ENCODE assay signal across 34 cellular contexts in the genomic region with DNA sequence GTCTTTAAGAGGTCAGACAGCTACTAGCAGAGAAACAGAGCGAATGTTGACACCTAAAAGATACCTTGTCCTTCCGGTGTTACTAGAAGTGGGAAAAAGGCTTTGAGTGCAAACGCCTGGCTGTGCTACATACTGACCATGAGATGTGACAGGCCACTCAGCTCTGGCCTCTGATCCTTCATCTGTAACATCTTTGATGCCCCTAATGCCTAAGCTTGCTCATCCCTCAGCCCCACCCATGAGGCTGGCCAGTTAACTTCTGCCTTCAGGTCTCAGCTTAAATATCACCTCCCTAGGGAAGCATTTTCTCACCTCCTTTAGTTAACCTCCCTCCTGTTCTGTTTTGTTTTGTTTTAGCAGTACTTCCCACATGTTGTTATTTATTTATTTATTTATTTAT. TPM values are rescaled to one million over a fixed set of nuclear protein-coding genes. Genes with fewer than 3 reads are reported as not detected.
A peak's percentile ranks its signal among the peaks of the same experiment; 100 is the strongest.
DNase-seq lines count a peak whose midpoint lies in the region; ATAC-seq and TF ChIP-seq lines count a peak whose summit lies in the region.
"Had no signal": no experiment of that assay in that cellular context is flagged by ENCODE, and none has a peak within 500 bp of the region (broad histone marks: within the 10 kb centered on the region; RNA-seq: fewer than 3 reads in every experiment).

No MANE protein-coding gene starts in this region.

- no peak overlapping the region for H3K9ac ChIP-seq in trophoblast cell (ENCODE audit: low read length)

- H2AK5ac ChIP-seq in trophoblast cell (ENCODE audit: low read length) = no peak overlapping the region

- no peak overlapping the region for H3K18ac ChIP-seq in trophoblast cell (ENCODE audit: low read length)

- H4K91ac ChIP-seq in trophoblast cell (ENCODE audit: low read depth, low read length) = no peak overlapping the region

- no peak overlapping the region for H4K12ac ChIP-seq in trophoblast cell (ENCODE audit: low read depth, low read length)

- H4K8ac ChIP-seq in trophoblast cell (ENCODE audit: low read depth, low read length) = no peak overlapping the region

- H3K4me1 Mint-ChIP-seq in chondrocyte (ENCODE audit: low read depth) = peaks cover 56% of the 10 kb centered on the region
- H3K4me1 Mint-ChIP-seq: memory B cell, nephron progenitor cell had no signal

- peaks cover 2% of the 10 kb centered on the region for H3K79me1 ChIP-seq in trophoblast cell (ENCODE audit: low read length)

- H3K36me3 Mint-ChIP-seq in chondrocyte (ENCODE audit: low read depth) = peaks cover 1% of the 10 kb centered on the region
- H3K36me3 Mint-ChIP-seq: activated naive CD8-positive, alpha-beta T cell; memory B cell; T-cell; WTC11 had no signal

- H3K27ac Mint-ChIP-seq in chondrocyte (ENCODE audit: unreplicated experiment) = no peak overlapping the region
- H3K27ac Mint-ChIP-seq: activated CD4-positive, alpha-beta T cell treated with anti-CD3 and anti-CD28 coated beads, Interleukin-2, amount 10 ng/mL, durations not matched to agents 7 days and 5 days; activated naive CD8-positive, alpha-beta T cell; CD4-positive, alpha-beta T cell; memory B cell; nephron progenitor cell; T-cell; WTC11 had no signal

- no peak overlapping the region for H3K23ac ChIP-seq in trophoblast cell (ENCODE audit: low read length)

- peaks cover 64 to 100% (median 96%) of the 10 kb centered on the region in 9 donors for H3K4me1 ChIP-seq in heart right ventricle
- peaks cover 74 to 89% (median 84%) of the 10 kb centered on the region in 4 donors for H3K4me1 ChIP-seq in esophagus muscularis mucosa
- peaks cover 30 to 47% of the 10 kb centered on the region in 2 experiments for H3K4me1 ChIP-seq in trophoblast cell (ENCODE audit: control insufficient read depth in 1 of 2, insufficient read depth in 2 of 2, low read length in 2 of 2)
- peaks cover 74% of the 10 kb centered on the region for H3K4me1 ChIP-seq in vagina

- TF ChIP-seq EP300 in esophagus muscularis mucosa (IDR thresholded peaks at IDR 0.05) = no peak

- peaks cover 37% of the 10 kb centered on the region for H3K79me2 ChIP-seq in trophoblast cell (ENCODE audit: control insufficient read depth, insufficient read depth, low read length, poor library complexity)

- intact Hi-C loops in heart right ventricle (cut with DNase I) = loop anchor here in 1 of 10 donors (5.0 kb wide), 1 partner anchor 39 kb away; no protein-coding TSS in a partner anchor
- intact Hi-C loops in Right ventricle myocardium inferior (cut with DNase I) = no loop called here
- intact Hi-C loops in esophagus muscularis mucosa (cut with DNase I) = no loop called here
- intact Hi-C loops in vagina (cut with DNase I) = no loop called here

- 68 to 82% methylated on average over 3 of the region's 3 CpGs for WGBS in heart right ventricle, 2 donors
- WGBS in esophagus muscularis mucosa = 91% methylated on average over 3 of the region's 3 CpGs
- WGBS in trophoblast cell (ENCODE audit: extremely low coverage, insufficient coverage, insufficient read length) = no CpG with 5 or more reads among the region's 3 CpGs

- no peak for DNase-seq in heart right ventricle
- DNase-seq in Right ventricle myocardium inferior (ENCODE audit: missing footprints) = no peak
- DNase-seq in esophagus muscularis mucosa (ENCODE audit: extremely low spot score) = no peak
- DNase-seq in trophoblast cell = no peak
- DNase-seq in vagina (ENCODE audit: extremely low spot score in 2 of 2) = no peak
- no peak for DNase-seq in chondrocyte (ENCODE audit: low spot score)
- no peak for DNase-seq in RPMI8226
- DNase-seq: activated CD4-positive, alpha-beta T cell treated with anti-CD3 and anti-CD28 coated beads, Interleukin-2, amount 10 ng/mL, durations not matched to agents 7 days and 5 days; activated effector memory CD4-positive, alpha-beta T cell treated with Interleukin-2 at 50 U/mL for 16 hours; activated T-cell treated with anti-CD3 and anti-CD28 coated beads, Interleukin-2, amount 50 U/mL, for 1 hour; AML-193; CD4-positive, alpha-beta T cell; DND-41; erythroblast; GF-D8; Kasumi-1; kidney; NCI-H1436 treated with DMSO at 0.1 percent for 48 hours; NCI-H345; NCI-H748 treated with DMSO at 0.1 percent for 48 hours; nephron progenitor cell; pancreas; Peyer's patch; retina; stimulated activated CD4-positive, alpha-beta T cell treated with anti-CD3 and anti-CD28 coated beads, Interleukin-2, amount 100 ng/mL, for 24 hours; stimulated activated naive CD8-positive, alpha-beta T cell treated with anti-CD3 and anti-CD28 coated beads, Interleukin-15, Interleukin-2, amounts not matched to agents 100 U/mL and 50 U/mL, for 24 hours; T-cell had no signal

- TF ChIP-seq POLR2A in esophagus muscularis mucosa (IDR thresholded peaks at IDR 0.05; ENCODE audit: low read depth) (no peak), vagina (IDR thresholded peaks at IDR 0.05) (no peak)

- peak overlapping the region; percentile 25 for H3K4ac ChIP-seq in trophoblast cell (ENCODE audit: low read depth, low read length)

- TF ChIP-seq CTCF in heart right ventricle (IDR thresholded peaks at IDR 0.05) = no peak
- TF ChIP-seq CTCF in esophagus muscularis mucosa (IDR thresholded peaks at IDR 0.05) = no peak
- no peak for TF ChIP-seq CTCF in vagina (IDR thresholded peaks at IDR 0.05)
- no peak for TF ChIP-seq CTCF in chondrocyte (IDR thresholded peaks at IDR 0.05)

- no peak overlapping the region for H2BK12ac ChIP-seq in trophoblast cell (ENCODE audit: low read length)

- no peak overlapping the region for H2BK5ac ChIP-seq in trophoblast cell (ENCODE audit: low read depth, low read length, poor library complexity)

- H3K36me3 ChIP-seq in heart right ventricle = peaks cover 0 to 16% (median 0%) of the 10 kb centered on the region in 9 donors
- H3K36me3 ChIP-seq in esophagus muscularis mucosa = peaks cover 0 to 5% (median 0%) of the 10 kb centered on the region in 4 donors
- H3K36me3 ChIP-seq in trophoblast cell (ENCODE audit: control insufficient read depth in 1 of 2, insufficient read depth in 2 of 2, low read length in 2 of 2) = peaks cover 11 to 24% of the 10 kb centered on the region in 2 experiments
- H3K36me3 ChIP-seq in vagina = no peaks in the 10 kb centered on the region
- H3K36me3 ChIP-seq: cardiac muscle cell, pancreas, Peyer's patch had no signal

- H2AFZ ChIP-seq in trophoblast cell (ENCODE audit: insufficient read depth, low read length, poor library complexity) = no peak overlapping the region

- H3K27me3 Mint-ChIP-seq in chondrocyte (ENCODE audit: low read depth) = no peaks in the 10 kb centered on the region

- ATAC-seq in heart right ventricle = no peak
- no peak for ATAC-seq in Right ventricle myocardium inferior
- ATAC-seq in HG03432 (IDR thresholded peaks at IDR 0.05; ENCODE audit: unreplicated experiment) = no peak
- ATAC-seq: HCT116; pancreas; stimulated activated naive CD8-positive, alpha-beta T cell treated with anti-CD3 and anti-CD28 coated beads, Interleukin-15, Interleukin-2, amounts not matched to agents 100 U/mL and 50 U/mL, for 24 hours; T-cell; WTC11 had no signal

- H2BK120ac ChIP-seq in trophoblast cell (ENCODE audit: insufficient read depth, low read length, poor library complexity) = no peak overlapping the region

- H3K4me3 ChIP-seq in heart right ventricle (no peak overlapping the region), esophagus muscularis mucosa (no peak overlapping the region), trophoblast cell (ENCODE audit: low read depth, low read length) (no peak overlapping the region), vagina (no peak overlapping the region)
- H3K4me3 ChIP-seq: cardiac muscle cell, pancreas, Peyer's patch, SJSA1 had no signal

- H3K14ac ChIP-seq in trophoblast cell (ENCODE audit: low read length) = no peak overlapping the region

- no peak overlapping the region for H3K4me2 ChIP-seq in trophoblast cell (ENCODE audit: low read length)

- peaks cover 3% of the 10 kb centered on the region for H3K9me3 Mint-ChIP-seq in chondrocyte (ENCODE audit: low read depth)
- H3K9me3 Mint-ChIP-seq: activated CD4-positive, alpha-beta T cell treated with anti-CD3 and anti-CD28 coated beads, Interleukin-2, amount 10 ng/mL, durations not matched to agents 7 days and 5 days; CD4-positive, alpha-beta T cell; memory B cell; nephron progenitor cell; T-cell; WTC11 had no signal

- H3K27me3 ChIP-seq in heart right ventricle (no peaks in the 10 kb centered on the region), esophagus muscularis mucosa (no peaks in the 10 kb centered on the region), trophoblast cell (ENCODE audit: insufficient read depth, low read length) (no peaks in the 10 kb centered on the region), vagina (no peaks in the 10 kb centered on the region)
- H3K27me3 ChIP-seq: cardiac muscle cell, pancreas, Peyer's patch, SJSA1 had no signal

- H3K4me3 Mint-ChIP-seq in chondrocyte (ENCODE audit: unreplicated experiment) = no peak overlapping the region
- H3K4me3 Mint-ChIP-seq: activated CD4-positive, alpha-beta T cell treated with anti-CD3 and anti-CD28 coated beads, Interleukin-2, amount 10 ng/mL, durations not matched to agents 7 days and 5 days; activated naive CD8-positive, alpha-beta T cell; CD4-positive, alpha-beta T cell; memory B cell; nephron progenitor cell; T-cell; WTC11 had no signal

- H3K9me3 ChIP-seq in heart right ventricle (no peaks in the 10 kb centered on the region), esophagus muscularis mucosa (no peaks in the 10 kb centered on the region), trophoblast cell (ENCODE audit: insufficient read depth, low read depth, low read length) (no peaks in the 10 kb centered on the region), vagina (no peaks in the 10 kb centered on the region)
- H3K9me3 ChIP-seq: pancreas, Peyer's patch, SJSA1 had no signal

- H3K27ac ChIP-seq in heart right ventricle (peak overlapping the region in 9 of 10 donors; percentile 33 to 99 (median 87)), esophagus muscularis mucosa (replicated peaks in 1 of 4) (peak overlapping the region; percentile 56 to 76 (median 72)), trophoblast cell (ENCODE audit: low read depth, low read length) (no peak overlapping the region), vagina (peak overlapping the region; percentile 79)
- H3K27ac ChIP-seq: cardiac muscle cell, SJSA1 had no signal

RNA-seq across cellular contexts. Expression of a gene that starts 15.9 kb away (rescaled TPM):
- total RNA-seq in heart right ventricle = 100 to 1,000 TPM; 176 to 415 (median 210) TPM
- polyA plus RNA-seq in heart right ventricle = 100 to 1,000 TPM; 112 to 119 TPM
- total RNA-seq in Right ventricle myocardium inferior = 205 TPM
- 100 to 1,000 TPM; 113 to 225 (median 183) TPM for total RNA-seq in esophagus muscularis mucosa
- polyA plus RNA-seq in trophoblast cell (2013) = 1,165 and 1,253 TPM in 2 replicates
- total RNA-seq in vagina = 222 TPM
- 14.5 to 126 TPM (median 122 TPM) in 3 replicates for total RNA-seq in chondrocyte
